In genomic region chr16:23726710-23727109, GRCh38 we compare ENCODE assay signal across 29 cellular contexts. TPM values are rescaled to one million over a fixed set of nuclear protein-coding genes. Genes with fewer than 3 reads are reported as not detected.
"Had no signal": no experiment of that assay in that cellular context is flagged by ENCODE, and none has a peak within 500 bp of the region (broad histone marks: within the 10 kb centered on the region; RNA-seq: fewer than 3 reads in every experiment).

No MANE protein-coding gene starts in this region.

- H3K27ac ChIP-seq: coronary artery, epithelial cell of prostate, esophagus squamous epithelium, gastrocnemius medialis, heart right ventricle, left lung, lower lobe of right lung had no signal

- H3K9me3 ChIP-seq: esophagus squamous epithelium, gastrocnemius medialis had no signal

- ATAC-seq: gastrocnemius medialis, heart right ventricle, left cardiac atrium, left lung, left ventricle myocardium superior, lower lobe of right lung had no signal

- FAIRE-seq: colon, endothelial cell of umbilical vein, islet of Langerhans, keratinocyte had no signal

- H3K36me3 ChIP-seq: esophagus squamous epithelium, gastrocnemius medialis, heart right ventricle, left lung, lower lobe of right lung had no signal

- H3K27me3 ChIP-seq: dorsolateral prefrontal cortex, gastrocnemius medialis had no signal

- H3K4me3 ChIP-seq: coronary artery, dorsolateral prefrontal cortex, esophagus squamous epithelium, gastrocnemius medialis, heart right ventricle, left lung, lower lobe of right lung had no signal

- H3K4me1 ChIP-seq: gastrocnemius medialis, left lung, lower lobe of right lung had no signal

- DNase-seq: dermis blood vessel endothelial cell; dorsolateral prefrontal cortex; effector CD4-positive, alpha-beta T cell; effector memory CD4-positive, alpha-beta T cell; erythroblast; esophagus squamous epithelium; foreskin fibroblast; foreskin melanocyte; gastrocnemius medialis; glutamatergic neuron; heart right ventricle; hippocampal formation; left cardiac atrium; left lung; left ventricle myocardium superior; lower lobe of right lung; mesendoderm; midbrain had no signal

RNA-seq across cellular contexts. Expression of gene ERN2, which starts 13.7 kb away (rescaled TPM):
- total RNA-seq: dermis blood vessel endothelial cell, endothelial cell of umbilical vein, glomerular endothelial cell, kidney epithelial cell, left ventricle myocardium superior, lung microvascular endothelial cell, mononuclear cell had no signal
- polyA plus RNA-seq: heart right ventricle, keratinocyte had no signal

RNA-seq across cellular contexts. Expression of gene CHP2, which starts 28.1 kb away (rescaled TPM):
- total RNA-seq: dermis blood vessel endothelial cell, endothelial cell of umbilical vein, glomerular endothelial cell, heart right ventricle, kidney epithelial cell, left cardiac atrium, left ventricle myocardium superior, lung microvascular endothelial cell, mucosa of gallbladder had no signal
- polyA plus RNA-seq: endothelial cell of umbilical vein had no signal
